9 cellular contexts compared by ENCODE assay signal in the genomic region with DNA sequence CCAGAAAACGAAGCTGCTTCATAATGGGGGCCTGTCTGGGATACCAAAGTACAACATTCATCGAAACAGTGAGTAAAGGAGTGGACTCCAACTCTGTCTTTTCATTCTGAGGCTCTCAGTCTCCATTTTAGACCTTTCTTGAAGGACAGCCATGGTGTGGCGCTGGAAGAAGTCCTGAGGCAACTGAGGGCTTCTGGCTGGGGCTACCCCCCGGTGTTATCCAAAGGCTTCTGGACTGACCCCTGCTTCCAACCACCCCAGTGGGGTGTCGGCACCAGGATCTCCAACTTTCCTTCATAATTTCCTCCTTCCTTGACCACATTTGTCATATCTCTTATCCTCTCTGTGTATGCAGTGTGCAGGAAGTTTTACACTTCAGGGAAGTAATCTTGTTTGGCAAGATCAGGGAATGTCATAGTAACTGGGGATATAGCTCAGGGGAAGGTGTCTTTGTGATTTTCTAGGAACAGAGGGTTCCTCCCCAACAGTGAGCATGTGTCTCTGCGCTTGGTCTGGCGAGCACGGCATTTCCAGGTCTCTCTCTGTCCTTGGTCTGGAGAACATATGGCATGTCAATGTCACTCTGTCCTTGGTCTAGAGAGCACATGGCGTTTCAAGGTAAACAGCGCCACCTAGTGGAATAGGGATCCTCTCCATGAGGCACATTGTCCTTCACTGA. TPM values are rescaled to one million over a fixed set of nuclear protein-coding genes. Genes with fewer than 3 reads are reported as not detected.
DNase-seq lines count a peak whose midpoint lies in the region; ATAC-seq and TF ChIP-seq lines count a peak whose summit lies in the region.
"Had no signal": no experiment of that assay in that cellular context is flagged by ENCODE, and none has a peak within 500 bp of the region (broad histone marks: within the 10 kb centered on the region; RNA-seq: fewer than 3 reads in every experiment).

No MANE protein-coding gene starts in this region.

- TF ChIP-seq CTCF in GM12872 (IDR thresholded peaks at IDR 0.05; ENCODE audit: insufficient read depth, low read depth, low read length) (peak; percentile 90), ascending aorta (IDR thresholded peaks at IDR 0.05) (peak; percentile 56 to 79 (median 67))

- no peaks in the 10 kb centered on the region for H3K36me3 ChIP-seq in ascending aorta

- intact Hi-C loops in ascending aorta (cut with DNase I): loop anchor here (1.0 kb wide), 1 partner anchor 12 kb away; no protein-coding TSS in a partner anchor

- ATAC-seq in HG02678 (IDR thresholded peaks at IDR 0.05; ENCODE audit: unreplicated experiment) (no peak), GM18867 (IDR thresholded peaks at IDR 0.05; ENCODE audit: unreplicated experiment) (no peak)

- no peaks in the 10 kb centered on the region for H3K9me3 ChIP-seq in ascending aorta

- no peak overlapping the region for H3K4me3 ChIP-seq in ascending aorta

- no peak overlapping the region for H3K27ac ChIP-seq in ascending aorta

- no peaks in the 10 kb centered on the region for H3K4me1 ChIP-seq in ascending aorta

- peak; percentile 88 for DNase-seq in NCI-H1694 treated with DMSO at 0.1 percent for 48 hours (lab: John Stamatoyannopoulos, UW)
- DNase-seq in T1000 (lab: John Stamatoyannopoulos, UW): peak; percentile 60
- peak in 1 of 2 donors; percentile 75 for DNase-seq in ascending aorta (ENCODE audit: low spot score in 2 of 2)
- DNase-seq in iPS DF 19.7 (ENCODE audit: low read depth, low spot score): peak; percentile 69
- DNase-seq in stimulated activated CD4-positive, alpha-beta T cell treated with anti-CD3 and anti-CD28 coated beads, Interleukin-2, amount 100 ng/mL, for 24 hours: peak; percentile 61 to 79

- no peaks in the 10 kb centered on the region for H3K27me3 ChIP-seq in ascending aorta

RNA-seq across cellular contexts. Expression of a gene that starts 19.4 kb away (rescaled TPM):
- 56.1 TPM for total RNA-seq in ascending aorta

RNA-seq across cellular contexts. Expression of a gene that starts 51.2 kb away (rescaled TPM):
- total RNA-seq in ascending aorta: under 0.01 TPM
- total RNA-seq: glomerular endothelial cell had no signal

RNA-seq across cellular contexts. Expression of a gene that starts 51.3 kb away (rescaled TPM):
- total RNA-seq in ascending aorta: 4.8 TPM

RNA-seq across cellular contexts. Expression of a gene that starts 51.4 kb away (rescaled TPM):
- total RNA-seq in ascending aorta: 12.2 TPM
